ENCODE assay signal across 1 cellular context in the genomic region with DNA sequence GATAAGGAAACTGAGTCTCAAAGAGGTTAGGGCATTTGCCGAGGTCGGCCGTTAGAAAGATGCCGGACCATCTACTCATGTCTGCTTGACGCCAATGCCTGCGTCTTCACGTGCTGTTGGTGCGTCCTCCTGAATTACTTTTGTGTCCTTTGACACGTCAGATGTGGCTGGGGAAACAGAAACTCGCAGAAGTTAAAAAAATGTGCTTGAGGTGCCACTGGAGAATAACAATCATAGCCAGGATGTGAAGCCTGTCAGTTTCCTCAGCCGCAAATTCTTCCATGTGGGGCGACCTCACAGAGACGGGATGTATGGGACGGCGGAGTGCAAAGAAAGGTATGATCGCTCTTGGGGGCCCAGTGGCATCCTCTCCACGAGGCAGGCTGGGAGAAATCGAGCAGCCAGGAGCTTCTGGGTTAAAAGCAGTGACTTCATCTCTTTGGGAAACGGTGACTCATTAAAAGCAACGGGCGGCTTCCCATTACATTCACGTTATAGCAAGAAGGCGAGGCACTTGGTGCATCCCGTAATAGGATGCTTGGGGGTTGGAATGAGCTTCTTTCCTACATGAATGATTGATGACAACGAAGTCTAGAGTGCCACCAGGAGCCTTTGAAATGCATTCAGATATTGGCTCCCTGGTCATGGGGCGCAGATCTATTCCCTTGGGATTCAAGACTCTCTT.
TF ChIP-seq lines count a peak whose summit lies in the region.

No MANE protein-coding gene starts in this region.

TF ChIP-seq in HEK293, 187 proteins besides CTCF, POLR2A, EP300 and RAD21 (continued from another document):
- TF ChIP-seq ZNF274 (IDR thresholded peaks at IDR 0.05; ENCODE audit: low read length), result no peak
- no peak for TF ChIP-seq ZNF274 (tag by site-specific recombination; IDR thresholded peaks at IDR 0.05; ENCODE audit: borderline replicate concordance)
- TF ChIP-seq MYNN (tag by site-specific recombination; IDR thresholded peaks at IDR 0.05; ENCODE audit: borderline replicate concordance), result no peak
- peak; percentile 33 for TF ChIP-seq SP2 (tag by site-specific recombination; IDR thresholded peaks at IDR 0.05)
- TF ChIP-seq ZFP3 (tag by site-specific recombination; IDR thresholded peaks at IDR 0.05; ENCODE audit: low read depth), result no peak
- TF ChIP-seq ZNF266 (tag by site-specific recombination; IDR thresholded peaks at IDR 0.05; ENCODE audit: low read depth), result no peak
- TF ChIP-seq ZEB2 (tag by site-specific recombination; IDR thresholded peaks at IDR 0.05), result peak; percentile 97
- TF ChIP-seq ZNF549 (tag by site-specific recombination; IDR thresholded peaks at IDR 0.05), result no peak
- TF ChIP-seq ZNF624 (tag by site-specific recombination; IDR thresholded peaks at IDR 0.05), result no peak
- TF ChIP-seq, protein P1, sequence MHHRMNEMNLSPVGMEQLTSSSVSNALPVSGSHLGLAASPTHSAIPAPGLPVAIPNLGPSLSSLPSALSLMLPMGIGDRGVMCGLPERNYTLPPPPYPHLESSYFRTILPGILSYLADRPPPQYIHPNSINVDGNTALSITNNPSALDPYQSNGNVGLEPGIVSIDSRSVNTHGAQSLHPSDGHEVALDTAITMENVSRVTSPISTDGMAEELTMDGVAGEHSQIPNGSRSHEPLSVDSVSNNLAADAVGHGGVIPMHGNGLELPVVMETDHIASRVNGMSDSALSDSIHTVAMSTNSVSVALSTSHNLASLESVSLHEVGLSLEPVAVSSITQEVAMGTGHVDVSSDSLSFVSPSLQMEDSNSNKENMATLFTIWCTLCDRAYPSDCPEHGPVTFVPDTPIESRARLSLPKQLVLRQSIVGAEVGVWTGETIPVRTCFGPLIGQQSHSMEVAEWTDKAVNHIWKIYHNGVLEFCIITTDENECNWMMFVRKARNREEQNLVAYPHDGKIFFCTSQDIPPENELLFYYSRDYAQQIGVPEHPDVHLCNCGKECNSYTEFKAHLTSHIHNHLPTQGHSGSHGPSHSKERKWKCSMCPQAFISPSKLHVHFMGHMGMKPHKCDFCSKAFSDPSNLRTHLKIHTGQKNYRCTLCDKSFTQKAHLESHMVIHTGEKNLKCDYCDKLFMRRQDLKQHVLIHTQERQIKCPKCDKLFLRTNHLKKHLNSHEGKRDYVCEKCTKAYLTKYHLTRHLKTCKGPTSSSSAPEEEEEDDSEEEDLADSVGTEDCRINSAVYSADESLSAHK (tag by site-specific recombination; IDR thresholded peaks at IDR 0.05), result peak; percentile 74
- TF ChIP-seq ZNF596 (tag by site-specific recombination; IDR thresholded peaks at IDR 0.05), result no peak
- TF ChIP-seq, protein P2, sequence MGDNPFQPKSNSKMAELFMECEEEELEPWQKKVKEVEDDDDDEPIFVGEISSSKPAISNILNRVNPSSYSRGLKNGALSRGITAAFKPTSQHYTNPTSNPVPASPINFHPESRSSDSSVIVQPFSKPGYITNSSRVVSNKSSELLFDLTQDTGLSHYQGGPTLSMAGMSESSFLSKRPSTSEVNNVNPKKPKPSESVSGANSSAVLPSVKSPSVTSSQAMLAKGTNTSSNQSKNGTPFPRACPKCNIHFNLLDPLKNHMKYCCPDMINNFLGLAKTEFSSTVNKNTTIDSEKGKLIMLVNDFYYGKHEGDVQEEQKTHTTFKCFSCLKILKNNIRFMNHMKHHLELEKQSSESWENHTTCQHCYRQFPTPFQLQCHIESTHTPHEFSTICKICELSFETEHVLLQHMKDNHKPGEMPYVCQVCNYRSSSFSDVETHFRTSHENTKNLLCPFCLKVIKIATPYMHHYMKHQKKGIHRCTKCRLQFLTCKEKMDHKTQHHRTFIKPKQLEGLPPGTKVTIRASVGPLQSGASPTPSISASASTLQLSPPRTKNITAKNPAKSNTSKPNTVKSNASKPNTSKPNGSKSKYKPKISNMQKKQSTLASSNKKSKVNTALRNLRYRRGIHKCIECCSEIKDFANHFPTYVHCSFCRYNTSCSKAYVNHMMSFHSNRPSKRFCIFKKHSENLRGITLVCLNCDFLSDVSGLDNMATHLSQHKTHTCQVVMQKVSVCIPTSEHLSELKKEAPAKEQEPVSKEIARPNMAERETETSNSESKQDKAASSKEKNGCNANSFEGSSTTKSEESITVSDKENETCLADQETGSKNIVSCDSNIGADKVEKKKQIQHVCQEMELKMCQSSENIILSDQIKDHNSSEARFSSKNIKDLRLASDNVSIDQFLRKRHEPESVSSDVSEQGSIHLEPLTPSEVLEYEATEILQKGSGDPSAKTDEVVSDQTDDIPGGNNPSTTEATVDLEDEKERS (tag by site-specific recombination; IDR thresholded peaks at IDR 0.05), result no peak
- TF ChIP-seq ZNF311 (tag by site-specific recombination; IDR thresholded peaks at IDR 0.05; ENCODE audit: borderline replicate concordance), result no peak
- TF ChIP-seq ZNF664 (tag by site-specific recombination; IDR thresholded peaks at IDR 0.05), result no peak
- TF ChIP-seq, protein P3, sequence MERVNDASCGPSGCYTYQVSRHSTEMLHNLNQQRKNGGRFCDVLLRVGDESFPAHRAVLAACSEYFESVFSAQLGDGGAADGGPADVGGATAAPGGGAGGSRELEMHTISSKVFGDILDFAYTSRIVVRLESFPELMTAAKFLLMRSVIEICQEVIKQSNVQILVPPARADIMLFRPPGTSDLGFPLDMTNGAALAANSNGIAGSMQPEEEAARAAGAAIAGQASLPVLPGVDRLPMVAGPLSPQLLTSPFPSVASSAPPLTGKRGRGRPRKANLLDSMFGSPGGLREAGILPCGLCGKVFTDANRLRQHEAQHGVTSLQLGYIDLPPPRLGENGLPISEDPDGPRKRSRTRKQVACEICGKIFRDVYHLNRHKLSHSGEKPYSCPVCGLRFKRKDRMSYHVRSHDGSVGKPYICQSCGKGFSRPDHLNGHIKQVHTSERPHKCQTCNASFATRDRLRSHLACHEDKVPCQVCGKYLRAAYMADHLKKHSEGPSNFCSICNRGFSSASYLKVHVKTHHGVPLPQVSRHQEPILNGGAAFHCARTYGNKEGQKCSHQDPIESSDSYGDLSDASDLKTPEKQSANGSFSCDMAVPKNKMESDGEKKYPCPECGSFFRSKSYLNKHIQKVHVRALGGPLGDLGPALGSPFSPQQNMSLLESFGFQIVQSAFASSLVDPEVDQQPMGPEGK (tag by site-specific recombination; IDR thresholded peaks at IDR 0.05), result peak; percentile 65
- peak; percentile 73 for TF ChIP-seq ZNF366 (tag by site-specific recombination; conservative IDR thresholded peaks at IDR 0.05)
- TF ChIP-seq ZNF623 (tag by site-specific recombination; IDR thresholded peaks at IDR 0.05), result peak; percentile 13; the same call in 1 of the 2 replicates
- 0 out of 2 replicates have a peak, but pooled peaks have one; percentile 27 for TF ChIP-seq ZBTB1 (tag by site-specific recombination; IDR thresholded peaks at IDR 0.05)
- TF ChIP-seq KLF10 (tag by site-specific recombination; IDR thresholded peaks at IDR 0.05), result peak; percentile 76
- TF ChIP-seq ZNF776 (tag by site-specific recombination; IDR thresholded peaks at IDR 0.05; ENCODE audit: borderline replicate concordance), result no peak
- TF ChIP-seq, protein P4, sequence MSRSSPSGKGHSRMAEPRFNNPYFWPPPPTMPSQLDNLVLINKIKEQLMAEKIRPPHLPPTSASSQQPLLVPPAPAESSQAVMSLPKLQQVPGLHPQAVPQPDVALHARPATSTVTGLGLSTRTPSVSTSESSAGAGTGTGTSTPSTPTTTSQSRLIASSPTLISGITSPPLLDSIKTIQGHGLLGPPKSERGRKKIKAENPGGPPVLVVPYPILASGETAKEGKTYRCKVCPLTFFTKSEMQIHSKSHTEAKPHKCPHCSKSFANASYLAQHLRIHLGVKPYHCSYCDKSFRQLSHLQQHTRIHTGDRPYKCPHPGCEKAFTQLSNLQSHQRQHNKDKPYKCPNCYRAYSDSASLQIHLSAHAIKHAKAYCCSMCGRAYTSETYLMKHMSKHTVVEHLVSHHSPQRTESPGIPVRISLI (tag by site-specific recombination; IDR thresholded peaks at IDR 0.05), result peak; percentile 66; the same call in 1 of the 2 replicates
- peak; percentile 76; the same call in 1 of the 2 replicates for TF ChIP-seq ZNF558 (tag by site-specific recombination; IDR thresholded peaks at IDR 0.05)
- no peak for TF ChIP-seq ZNF785 (tag by site-specific recombination; IDR thresholded peaks at IDR 0.05)
- TF ChIP-seq SETDB1 (IDR thresholded peaks at IDR 0.05; ENCODE audit: insufficient read length, low read length), result no peak
- no peak for TF ChIP-seq ZNF132 (tag by site-specific recombination; IDR thresholded peaks at IDR 0.05; ENCODE audit: borderline replicate concordance)
- TF ChIP-seq, protein P5, sequence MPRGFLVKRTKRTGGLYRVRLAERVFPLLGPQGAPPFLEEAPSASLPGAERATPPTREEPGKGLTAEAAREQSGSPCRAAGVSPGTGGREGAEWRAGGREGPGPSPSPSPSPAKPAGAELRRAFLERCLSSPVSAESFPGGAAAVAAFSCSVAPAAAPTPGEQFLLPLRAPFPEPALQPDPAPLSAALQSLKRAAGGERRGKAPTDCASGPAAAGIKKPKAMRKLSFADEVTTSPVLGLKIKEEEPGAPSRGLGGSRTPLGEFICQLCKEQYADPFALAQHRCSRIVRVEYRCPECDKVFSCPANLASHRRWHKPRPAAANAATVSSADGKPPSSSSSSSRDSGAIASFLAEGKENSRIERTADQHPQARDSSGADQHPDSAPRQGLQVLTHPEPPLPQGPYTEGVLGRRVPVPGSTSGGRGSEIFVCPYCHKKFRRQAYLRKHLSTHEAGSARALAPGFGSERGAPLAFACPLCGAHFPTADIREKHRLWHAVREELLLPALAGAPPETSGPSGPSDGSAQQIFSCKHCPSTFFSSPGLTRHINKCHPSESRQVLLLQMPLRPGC (tag by site-specific recombination; IDR thresholded peaks at IDR 0.05), result peak; percentile 88
- peak; percentile 61; the same call in 1 of the 2 replicates for TF ChIP-seq ZNF10 (tag by site-specific recombination; IDR thresholded peaks at IDR 0.05)
- TF ChIP-seq ZXDB (tag by site-specific recombination; IDR thresholded peaks at IDR 0.05), result no peak
- TF ChIP-seq ZBTB20 (tag by site-specific recombination; IDR thresholded peaks at IDR 0.05), result no peak
- TF ChIP-seq, protein P6, sequence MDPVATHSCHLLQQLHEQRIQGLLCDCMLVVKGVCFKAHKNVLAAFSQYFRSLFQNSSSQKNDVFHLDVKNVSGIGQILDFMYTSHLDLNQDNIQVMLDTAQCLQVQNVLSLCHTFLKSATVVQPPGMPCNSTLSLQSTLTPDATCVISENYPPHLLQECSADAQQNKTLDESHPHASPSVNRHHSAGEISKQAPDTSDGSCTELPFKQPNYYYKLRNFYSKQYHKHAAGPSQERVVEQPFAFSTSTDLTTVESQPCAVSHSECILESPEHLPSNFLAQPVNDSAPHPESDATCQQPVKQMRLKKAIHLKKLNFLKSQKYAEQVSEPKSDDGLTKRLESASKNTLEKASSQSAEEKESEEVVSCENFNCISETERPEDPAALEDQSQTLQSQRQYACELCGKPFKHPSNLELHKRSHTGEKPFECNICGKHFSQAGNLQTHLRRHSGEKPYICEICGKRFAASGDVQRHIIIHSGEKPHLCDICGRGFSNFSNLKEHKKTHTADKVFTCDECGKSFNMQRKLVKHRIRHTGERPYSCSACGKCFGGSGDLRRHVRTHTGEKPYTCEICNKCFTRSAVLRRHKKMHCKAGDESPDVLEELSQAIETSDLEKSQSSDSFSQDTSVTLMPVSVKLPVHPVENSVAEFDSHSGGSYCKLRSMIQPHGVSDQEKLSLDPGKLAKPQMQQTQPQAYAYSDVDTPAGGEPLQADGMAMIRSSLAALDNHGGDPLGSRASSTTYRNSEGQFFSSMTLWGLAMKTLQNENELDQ (tag by site-specific recombination; IDR thresholded peaks at IDR 0.05; ENCODE audit: low read depth), result no peak
- TF ChIP-seq ZNF114 (tag by site-specific recombination; IDR thresholded peaks at IDR 0.05), result no peak
- no peak for TF ChIP-seq MZF1 (tag by site-specific recombination; IDR thresholded peaks at IDR 0.05; ENCODE audit: borderline replicate concordance)
- no peak for TF ChIP-seq ZNF555 (tag by site-specific recombination; conservative IDR thresholded peaks at IDR 0.05)
- TF ChIP-seq, protein P7, sequence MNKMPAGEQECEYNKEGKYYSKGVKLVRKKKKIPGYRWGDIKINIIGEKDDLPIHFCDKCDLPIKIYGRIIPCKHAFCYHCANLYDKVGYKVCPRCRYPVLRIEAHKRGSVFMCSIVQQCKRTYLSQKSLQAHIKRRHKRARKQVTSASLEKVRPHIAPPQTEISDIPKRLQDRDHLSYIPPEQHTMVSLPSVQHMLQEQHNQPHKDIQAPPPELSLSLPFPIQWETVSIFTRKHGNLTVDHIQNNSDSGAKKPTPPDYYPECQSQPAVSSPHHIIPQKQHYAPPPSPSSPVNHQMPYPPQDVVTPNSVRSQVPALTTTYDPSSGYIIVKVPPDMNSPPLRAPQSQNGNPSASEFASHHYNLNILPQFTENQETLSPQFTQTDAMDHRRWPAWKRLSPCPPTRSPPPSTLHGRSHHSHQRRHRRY (tag by site-specific recombination; IDR thresholded peaks at IDR 0.05), result no peak
- no peak for TF ChIP-seq ZNF521 (tag by site-specific recombination; IDR thresholded peaks at IDR 0.05)
- no peak for TF ChIP-seq ZNF777 (tag by site-specific recombination; IDR thresholded peaks at IDR 0.05; ENCODE audit: borderline replicate concordance)
- TF ChIP-seq SP7 (tag by site-specific recombination; IDR thresholded peaks at IDR 0.05), result peak; percentile 94
- no peak for TF ChIP-seq ZNF621 (tag by site-specific recombination; IDR thresholded peaks at IDR 0.05)
- 0 out of 2 replicates have a peak, but pooled peaks have one; percentile 21 for TF ChIP-seq ZNF335 (tag by site-specific recombination; conservative IDR thresholded peaks at IDR 0.05)
- no peak for TF ChIP-seq EGR2 (tag by site-specific recombination; IDR thresholded peaks at IDR 0.05; ENCODE audit: low read depth)
- no peak for TF ChIP-seq ZNF791 (tag by site-specific recombination; IDR thresholded peaks at IDR 0.05)
- no peak for TF ChIP-seq ZNF16 (tag by site-specific recombination; IDR thresholded peaks at IDR 0.05; ENCODE audit: low read depth)
- TF ChIP-seq ZNF2 (tag by site-specific recombination; IDR thresholded peaks at IDR 0.05), result peak; percentile 57; the same call in 1 of the 2 replicates
- TF ChIP-seq YY1 (tag by site-specific recombination; IDR thresholded peaks at IDR 0.05), result no peak
- no peak for TF ChIP-seq HOXA7 (CRISPR knock-in tag; IDR thresholded peaks at IDR 0.05; ENCODE audit: borderline replicate concordance)
- TF ChIP-seq ZNF610 (tag by site-specific recombination; IDR thresholded peaks at IDR 0.05; ENCODE audit: borderline replicate concordance), result no peak
- peak; percentile 70; the same call in 1 of the 2 replicates for TF ChIP-seq ZNF184 (tag by site-specific recombination; IDR thresholded peaks at IDR 0.05)
- TF ChIP-seq GLIS1 (tag by site-specific recombination; IDR thresholded peaks at IDR 0.05), result peak; percentile 90
- TF ChIP-seq BCL11A (tag by site-specific recombination; IDR thresholded peaks at IDR 0.05; ENCODE audit: low read depth), result no peak; the same call in 1 of the 2 replicates
- peak; percentile 65; the same call in 1 of the 2 replicates for TF ChIP-seq ZNF843 (tag by site-specific recombination; IDR thresholded peaks at IDR 0.05)
- no peak for TF ChIP-seq KLF9 (tag by site-specific recombination; IDR thresholded peaks at IDR 0.05; ENCODE audit: low read depth)
TF ChIP-seq in HEK293: peak in this region for 43.
